In genomic region chr12:17829813-17830212, GRCh38 we compare ENCODE assay signal across 30 cellular contexts.
"Had no signal": no experiment of that assay in that cellular context is flagged by ENCODE, and none has a peak within 500 bp of the region (broad histone marks: within the 10 kb centered on the region; RNA-seq: fewer than 3 reads in every experiment).

No MANE protein-coding gene starts in this region.

- H3K9ac ChIP-seq: parathyroid adenoma had no signal

- H3K4me3 Mint-ChIP-seq: natural killer cell treated with Interleukin-12 subunit alpha and Interleukin-12 subunit beta and Interleukin-15 and Interleukin-18, amount 100 ng/mL, for 72 hours; nephron progenitor cell; neural crest cell; stimulated activated effector memory CD8-positive, alpha-beta T cell treated with anti-CD3 and anti-CD28 coated beads, Interleukin-12 subunit alpha, Interleukin-12 subunit beta, amount 100 ng/mL, for 72 hours; stimulated activated naive B cell treated with anti-CD40 and anti-IgM and Interleukin-4, amounts not matched to agents 10 μg/mL and 1 μg/mL and 100 μg/mL, for 72 hours; stimulated activated naive CD8-positive, alpha-beta T cell treated with anti-CD3 and anti-CD28 coated beads, Interleukin-15, Interleukin-2, amounts not matched to agents 100 ng/mL and 50 ng/mL, for 24 hours had no signal

- ATAC-seq: natural killer cell treated with Interleukin-12 subunit alpha and Interleukin-12 subunit beta and Interleukin-15 and Interleukin-18, amount 100 ng/mL, for 72 hours; psoas muscle; right cardiac atrium; right lobe of liver; stimulated activated effector memory CD8-positive, alpha-beta T cell treated with anti-CD3 and anti-CD28 coated beads, Interleukin-12 subunit alpha, Interleukin-12 subunit beta, amount 100 ng/mL, for 72 hours; stimulated activated naive B cell treated with anti-CD40 and anti-IgM and Interleukin-4, amounts not matched to agents 10 μg/mL and 1 μg/mL and 100 μg/mL, for 72 hours had no signal

- H3K36me3 Mint-ChIP-seq: natural killer cell treated with Interleukin-12 subunit alpha and Interleukin-12 subunit beta and Interleukin-15 and Interleukin-18, amount 100 ng/mL, for 72 hours; stimulated activated effector memory CD8-positive, alpha-beta T cell treated with anti-CD3 and anti-CD28 coated beads, Interleukin-12 subunit alpha, Interleukin-12 subunit beta, amount 100 ng/mL, for 72 hours; stimulated activated naive B cell treated with anti-CD40 and anti-IgM and Interleukin-4, amounts not matched to agents 10 μg/mL and 1 μg/mL and 100 μg/mL, for 72 hours had no signal

- H3K4me1 Mint-ChIP-seq: nephron progenitor cell; neural crest cell; stimulated activated effector memory CD8-positive, alpha-beta T cell treated with anti-CD3 and anti-CD28 coated beads, Interleukin-12 subunit alpha, Interleukin-12 subunit beta, amount 100 ng/mL, for 72 hours; stimulated activated naive B cell treated with anti-CD40 and anti-IgM and Interleukin-4, amounts not matched to agents 10 μg/mL and 1 μg/mL and 100 μg/mL, for 72 hours had no signal

- H3K79me2 ChIP-seq: parathyroid adenoma had no signal

- H3K9me3 ChIP-seq: neutrophil, ovary, psoas muscle, right lobe of liver, sigmoid colon, thoracic aorta, thyroid gland, tibial nerve, upper lobe of left lung, vagina had no signal

- H3K27ac ChIP-seq: neutrophil, ovary, parathyroid adenoma, psoas muscle, right lobe of liver, sigmoid colon, stomach, thoracic aorta, thyroid gland, tibial nerve, upper lobe of left lung, vagina had no signal

- H3K4me3 ChIP-seq: ovary, psoas muscle, right lobe of liver, sigmoid colon, stomach, thoracic aorta, thyroid gland, tibial nerve, upper lobe of left lung, vagina had no signal

- H3K36me3 ChIP-seq: neutrophil, ovary, right lobe of liver, sigmoid colon, stomach, thoracic aorta, thyroid gland, tibial nerve, upper lobe of left lung, vagina had no signal

- H3K27ac Mint-ChIP-seq: natural killer cell treated with Interleukin-12 subunit alpha and Interleukin-12 subunit beta and Interleukin-15 and Interleukin-18, amount 100 ng/mL, for 72 hours; nephron progenitor cell; progenitor cell of endocrine pancreas; stimulated activated effector memory CD8-positive, alpha-beta T cell treated with anti-CD3 and anti-CD28 coated beads, Interleukin-12 subunit alpha, Interleukin-12 subunit beta, amount 100 ng/mL, for 72 hours; stimulated activated naive B cell treated with anti-CD40 and anti-IgM and Interleukin-4, amounts not matched to agents 10 μg/mL and 1 μg/mL and 100 μg/mL, for 72 hours; stimulated activated naive CD8-positive, alpha-beta T cell treated with anti-CD3 and anti-CD28 coated beads, Interleukin-15, Interleukin-2, amounts not matched to agents 100 ng/mL and 50 ng/mL, for 24 hours had no signal

- H3K9me3 Mint-ChIP-seq: neural crest cell; stimulated activated naive B cell treated with anti-CD40 and anti-IgM and Interleukin-4, amounts not matched to agents 10 μg/mL and 1 μg/mL and 100 μg/mL, for 72 hours; stimulated activated naive CD8-positive, alpha-beta T cell treated with anti-CD3 and anti-CD28 coated beads, Interleukin-15, Interleukin-2, amounts not matched to agents 100 ng/mL and 50 ng/mL, for 24 hours had no signal

- H3K27me3 ChIP-seq: neutrophil, ovary, right lobe of liver, sigmoid colon, stomach, thyroid gland, tibial nerve, upper lobe of left lung, vagina had no signal

- H3K27me3 Mint-ChIP-seq: natural killer cell treated with Interleukin-12 subunit alpha and Interleukin-12 subunit beta and Interleukin-15 and Interleukin-18, amount 100 ng/mL, for 72 hours; progenitor cell of endocrine pancreas; stimulated activated naive B cell treated with anti-CD40 and anti-IgM and Interleukin-4, amounts not matched to agents 10 μg/mL and 1 μg/mL and 100 μg/mL, for 72 hours; stimulated activated naive CD8-positive, alpha-beta T cell treated with anti-CD3 and anti-CD28 coated beads, Interleukin-15, Interleukin-2, amounts not matched to agents 100 ng/mL and 50 ng/mL, for 24 hours had no signal

- FAIRE-seq: small intestine, urothelium cell line had no signal

- H3K4me1 ChIP-seq: parathyroid adenoma, psoas muscle, right lobe of liver, sigmoid colon, stomach, thyroid gland, tibial nerve, upper lobe of left lung, vagina had no signal

- DNase-seq: nephron progenitor cell; nucleus accumbens; ovary; posterior cingulate gyrus; psoas muscle; right cardiac atrium; right lobe of liver; sigmoid colon; small intestine; stimulated activated CD4-positive, alpha-beta T cell treated with anti-CD3 and anti-CD28 coated beads, Interleukin-15, amount 100 ng/mL, for 24 hours; stimulated activated CD4-positive, alpha-beta T cell treated with anti-CD3 and anti-CD28 coated beads, Interleukin-2, amount 100 ng/mL, for 24 hours; stimulated activated CD4-positive, alpha-beta T cell treated with anti-CD3 and anti-CD28 coated beads, Interleukin-2, amount 100 ng/mL, for 48 hours; stimulated activated CD4-positive, alpha-beta T cell treated with anti-CD3 and anti-CD28 coated beads, Interleukin-4, amount 100 ng/mL, for 24 hours; stimulated activated naive B cell treated with anti-CD40 and anti-IgM and Interleukin-4, amounts not matched to agents 10 μg/mL and 1 μg/mL and 100 μg/mL, for 72 hours; stimulated activated naive CD4-positive, alpha-beta T cell treated with Interleukin-2 at 50 U/mL for 16 hours; stomach; thyroid gland; trophoblast cell; upper lobe of left lung had no signal

- H2AFZ ChIP-seq: parathyroid adenoma had no signal
